ENCODE assay signal across 20 cellular contexts in genomic region chr3:149001727-149002126, GRCh38. TPM values are rescaled to one million over a fixed set of nuclear protein-coding genes. Genes with fewer than 3 reads are reported as not detected.
A peak's percentile ranks its signal among the peaks of the same experiment; 100 is the strongest.
DNase-seq lines count a peak whose midpoint lies in the region; ATAC-seq and TF ChIP-seq lines count a peak whose summit lies in the region.
"Had no signal": no experiment of that assay in that cellular context is flagged by ENCODE, and none has a peak within 500 bp of the region (broad histone marks: within the 10 kb centered on the region; RNA-seq: fewer than 3 reads in every experiment).

No MANE protein-coding gene starts in this region.

- H3K36me3 ChIP-seq in psoas muscle (ENCODE audit: insufficient read depth in 1 of 2, low read depth in 1 of 2) (peaks cover 0 to 61% of the 10 kb centered on the region in 2 donors), skeletal muscle tissue (ENCODE audit: control insufficient read depth in 3 of 3, insufficient read depth in 3 of 3, low read length in 3 of 3) (peaks cover 6 to 33% (median 32%) of the 10 kb centered on the region in 3 donors)

- ATAC-seq in natural killer cell treated with Interleukin-12 subunit alpha and Interleukin-12 subunit beta and Interleukin-15 and Interleukin-18, amount 100 ng/mL, for 72 hours = no peak
- ATAC-seq in natural killer cell (no peak), psoas muscle (peak; percentile 26 to 58 (median 40)), GM19467 (IDR thresholded peaks at IDR 0.05; ENCODE audit: unreplicated experiment) (no peak), HG03045 (IDR thresholded peaks at IDR 0.05; ENCODE audit: unreplicated experiment) (no peak)
- ATAC-seq: A549; CD8-positive, alpha-beta T cell had no signal

- WGBS in psoas muscle, 3 donors = 24 to 55% (median 30%) methylated on average over 3 of the region's 3 CpGs

- peaks cover 46 to 55% of the 10 kb centered on the region in 2 donors for H3K4me1 Mint-ChIP-seq in natural killer cell treated with Interleukin-12 subunit alpha and Interleukin-12 subunit beta and Interleukin-15 and Interleukin-18, amount 100 ng/mL, for 72 hours (ENCODE audit: low read depth in 2 of 2)
- H3K4me1 Mint-ChIP-seq in natural killer cell = peaks cover 40 to 43% of the 10 kb centered on the region in 2 donors

- intact Hi-C loops in natural killer cell (cut with micrococcal nuclease) (no loop called here), psoas muscle (cut with DNase I) (no loop called here)

- H3K4me3 ChIP-seq in psoas muscle (no peak overlapping the region), skeletal muscle tissue (ENCODE audit: low read length in 3 of 3) (no peak overlapping the region)
- H3K4me3 ChIP-seq: A549; BLaER1 treated with 17β-estradiol and CSF1 and Interleukin-3, amounts not matched to agents 10 nM and 100 nM had no signal

- H3K27me3 ChIP-seq in psoas muscle (ENCODE audit: insufficient read depth in 3 of 3, low read length in 2 of 3) (no peaks in the 10 kb centered on the region), skeletal muscle tissue (ENCODE audit: control insufficient read depth in 3 of 3, insufficient read depth in 3 of 3, low read length in 3 of 3) (no peaks in the 10 kb centered on the region)
- H3K27me3 ChIP-seq: BLaER1 treated with 17β-estradiol and CSF1 and Interleukin-3, amounts not matched to agents 10 nM and 100 nM had no signal

- H3K9me3 Mint-ChIP-seq in natural killer cell treated with Interleukin-12 subunit alpha and Interleukin-12 subunit beta and Interleukin-15 and Interleukin-18, amount 100 ng/mL, for 72 hours = no peaks in the 10 kb centered on the region
- H3K9me3 Mint-ChIP-seq in natural killer cell = no peaks in the 10 kb centered on the region
- H3K9me3 Mint-ChIP-seq: CD4-positive, alpha-beta T cell; CD8-positive, alpha-beta T cell had no signal

- peak overlapping the region; percentile 95 to 97 for H3K27ac Mint-ChIP-seq in natural killer cell treated with Interleukin-12 subunit alpha and Interleukin-12 subunit beta and Interleukin-15 and Interleukin-18, amount 100 ng/mL, for 72 hours
- no peak overlapping the region for H3K27ac Mint-ChIP-seq in natural killer cell
- H3K27ac Mint-ChIP-seq: B cell; CD4-positive, alpha-beta T cell; CD8-positive, alpha-beta T cell had no signal

- H3K4me3 Mint-ChIP-seq in natural killer cell treated with Interleukin-12 subunit alpha and Interleukin-12 subunit beta and Interleukin-15 and Interleukin-18, amount 100 ng/mL, for 72 hours = peak overlapping the region; percentile 36
- H3K4me3 Mint-ChIP-seq in natural killer cell = no peak overlapping the region
- H3K4me3 Mint-ChIP-seq: B cell; CD4-positive, alpha-beta T cell; CD8-positive, alpha-beta T cell had no signal

- DNase-seq in natural killer cell treated with Interleukin-12 subunit alpha and Interleukin-12 subunit beta and Interleukin-15 and Interleukin-18, amount 100 ng/mL, for 72 hours (ENCODE audit: low spot score) = no peak
- DNase-seq in natural killer cell (no peak), psoas muscle (no peak), HuH-7 (ENCODE audit: low spot score) (no peak)
- DNase-seq: AML-193; Caco-2; Calu3; CD4-positive, alpha-beta T cell; CD8-positive, alpha-beta T cell; DMS79 treated with DMSO at 0.1 percent for 48 hours; GF-D8 had no signal

- TF ChIP-seq CTCF in natural killer cell (IDR thresholded peaks at IDR 0.05) (no peak), VCaP (conservative IDR thresholded peaks at IDR 0.05) (no peak), psoas muscle (IDR thresholded peaks at IDR 0.05) (no peak)

- peak overlapping the region in 1 of 3 donors; percentile 12 for H3K9ac ChIP-seq in skeletal muscle tissue (ENCODE audit: low read depth in 1 of 3, low read length in 3 of 3)
- H3K9ac ChIP-seq: BLaER1 treated with 17β-estradiol and CSF1 and Interleukin-3, amounts not matched to agents 10 nM and 100 nM had no signal

- peaks cover 79% of the 10 kb centered on the region for H3K4me1 ChIP-seq in psoas muscle
- peaks cover 17 to 38% (median 28%) of the 10 kb centered on the region in 3 donors for H3K4me1 ChIP-seq in skeletal muscle tissue (ENCODE audit: control insufficient read depth in 3 of 3, insufficient read depth in 3 of 3, low read length in 3 of 3)
- H3K4me1 ChIP-seq: A549, Caco-2 had no signal

- H3K27me3 Mint-ChIP-seq in natural killer cell treated with Interleukin-12 subunit alpha and Interleukin-12 subunit beta and Interleukin-15 and Interleukin-18, amount 100 ng/mL, for 72 hours = no peaks in the 10 kb centered on the region
- H3K27me3 Mint-ChIP-seq in natural killer cell (ENCODE audit: low read depth in 2 of 2) = no peaks in the 10 kb centered on the region
- H3K27me3 Mint-ChIP-seq: B cell; CD4-positive, alpha-beta T cell had no signal

- H3K27ac ChIP-seq in VCaP (peak overlapping the region; percentile 84; the same call in 1 of the 2 replicates), psoas muscle (peak overlapping the region; percentile 92), skeletal muscle tissue (ENCODE audit: low read depth, low read length) (peak overlapping the region; percentile 50)
- H3K27ac ChIP-seq: 22Rv1; A549; BLaER1 treated with 17β-estradiol and CSF1 and Interleukin-3, amounts not matched to agents 10 nM and 100 nM; C4-2B had no signal

- peaks cover 30% of the 10 kb centered on the region for H3K36me3 Mint-ChIP-seq in natural killer cell treated with Interleukin-12 subunit alpha and Interleukin-12 subunit beta and Interleukin-15 and Interleukin-18, amount 100 ng/mL, for 72 hours
- H3K36me3 Mint-ChIP-seq in natural killer cell = peaks cover 9% of the 10 kb centered on the region

- no peaks in the 10 kb centered on the region for H3K9me3 ChIP-seq in psoas muscle
- H3K9me3 ChIP-seq in skeletal muscle tissue (ENCODE audit: control insufficient read depth in 3 of 3, low read length in 3 of 3) = no peaks in the 10 kb centered on the region
- H3K9me3 ChIP-seq: A549; BLaER1 treated with 17β-estradiol and CSF1 and Interleukin-3, amounts not matched to agents 10 nM and 100 nM; Caco-2 had no signal

RNA-seq across cellular contexts. Expression of gene GYG1, which starts 10.4 kb away (rescaled TPM):
- total RNA-seq in natural killer cell treated with Interleukin-12 subunit alpha and Interleukin-12 subunit beta and Interleukin-15 and Interleukin-18, amount 100 ng/mL, for 72 hours = 100 to 1,000 TPM in 1 of 2 donors, 10 to 100 TPM in 1; 83.5 to 112 TPM
- 10 to 100 TPM; 46.6 to 56.5 (median 49.6) TPM for total RNA-seq in natural killer cell
- 100 to 1,000 TPM; 305 to 550 (median 419) TPM for total RNA-seq in psoas muscle
- polyA plus RNA-seq in psoas muscle = 100 to 1,000 TPM; 164 to 373 (median 338) TPM
- total RNA-seq in skeletal muscle tissue = 62.6 TPM

Comparison
In these comparisons a context has a peak if more than half of its experiments do, and no peak if none do; other contexts are left out.
1. H3K27ac Mint-ChIP-seq: peak in natural killer cell treated with Interleukin-12 subunit alpha and Interleukin-12 subunit beta and Interleukin-15 and Interleukin-18, amount 100 ng/mL, for 72 hours (2 of 2); none in natural killer cell (0 of 2).
2. ATAC-seq: peak in psoas muscle (4 of 4); none in natural killer cell treated with Interleukin-12 subunit alpha and Interleukin-12 subunit beta and Interleukin-15 and Interleukin-18, amount 100 ng/mL, for 72 hours (0 of 2), natural killer cell (0 of 3), GM19467 (single experiment) and HG03045 (single experiment).
3. Peak in every context shown above with its lines, with median percentiles within 50 percentile points of each other: H3K27ac ChIP-seq.